In genomic region chr5:170211575-170212334, GRCh38 we compare ENCODE assay signal across 24 cellular contexts. TPM values are rescaled to one million over a fixed set of nuclear protein-coding genes. Genes with fewer than 3 reads are reported as not detected.
DNase-seq lines count a peak whose midpoint lies in the region; ATAC-seq and TF ChIP-seq lines count a peak whose summit lies in the region.
"Had no signal": no experiment of that assay in that cellular context is flagged by ENCODE, and none has a peak within 500 bp of the region (broad histone marks: within the 10 kb centered on the region; RNA-seq: fewer than 3 reads in every experiment).

No MANE protein-coding gene starts in this region.

- in situ Hi-C loops in Caki2 (cut with HindIII; ENCODE audit: low pct_unique_long_range_greater_than_20kb, low sequenced_read_pairs) (no loop called here), mammary epithelial cell (cut with MboI; ENCODE audit: low sequenced_read_pairs in 2 of 2) (loop anchor here in 1 of 2 donors (10.0 kb wide), 1 partner anchor 107 kb away; the partner anchor contains the start of gene FOXI1)

- no peaks in the 10 kb centered on the region for H3K27me3 ChIP-seq in mammary epithelial cell (ENCODE audit: insufficient read depth, low read length)

- peak overlapping the region; percentile 18 for H3K27ac ChIP-seq in mammary epithelial cell (ENCODE audit: insufficient read depth, low read depth, low read length)

- no peak overlapping the region for H2AFZ ChIP-seq in mammary epithelial cell (ENCODE audit: low read depth, low read length)

- H3K4me1 ChIP-seq in mammary epithelial cell (ENCODE audit: insufficient read depth, low read length), result peaks cover 17% of the 10 kb centered on the region

- H3K4me2 ChIP-seq in mammary epithelial cell (ENCODE audit: insufficient read depth, low read depth, low read length), result peak overlapping the region; percentile 26
- H3K4me2 ChIP-seq: SK-N-SH had no signal

- BruUV-seq in mammary epithelial cell (replicated peaks; lab: Mats Ljungman, UMichigan), result no TSS peak

- DNase-seq in Caki2 (ENCODE audit: low read depth), result peak; percentile 33
- peak; percentile 81 for DNase-seq in M059J (ENCODE audit: low read depth)
- DNase-seq in mammary epithelial cell, result peak; percentile 68
- DNase-seq in renal cortical epithelial cell (ENCODE audit: low read depth), result peak; percentile 73
- no peak for DNase-seq in HT-29 (ENCODE audit: low spot score)
- no peak for DNase-seq in DMS79 (lab: John Stamatoyannopoulos, UW)
- DNase-seq: ACHN; C1 segment of cervical spinal cord; Calu3; CD8-positive, alpha-beta T cell; DMS153; KG1; NCI-H1105; NCI-H146; NCI-H2029; NCI-H345; NCI-H524; NCI-H774; NK-92 treated with Interleukin-12 subunit alpha and Interleukin-12 subunit beta, amount 100 ng/mL, for 24 hours; SHP77; SK-N-SH; T-helper 2 cell had no signal

- CTCF ChIA-PET in mammary epithelial cell (lab: Charles Lee; ENCODE audit: low non-redundant PET), result interaction anchor here (0.6 to 0.9 kb wide), 2 partner anchors 255 to 518 kb away, joined by 4 to 7 read pairs; no protein-coding TSS in a partner anchor

- no peaks in the 10 kb centered on the region for H3K9me3 ChIP-seq in mammary epithelial cell (replicated peaks; ENCODE audit: insufficient read depth, low read length)
- H3K9me3 ChIP-seq: SK-N-SH had no signal

- intact Hi-C loops in mammary epithelial cell (cut with micrococcal nuclease), result loop anchor here (10.0 kb wide), 1 partner anchor 297 kb away; no protein-coding TSS in a partner anchor

- no peak for ATAC-seq in HG03565 (IDR thresholded peaks at IDR 0.05; ENCODE audit: unreplicated experiment)
- ATAC-seq: CD8-positive, alpha-beta T cell had no signal

- H3K79me2 ChIP-seq in mammary epithelial cell (ENCODE audit: insufficient read depth, low read length), result no peaks in the 10 kb centered on the region

- no peak for TF ChIP-seq CTCF in mammary epithelial cell (conservative IDR thresholded peaks at IDR 0.05 in 1 of 2, IDR thresholded peaks at IDR 0.05 in 1 of 2; ENCODE audit: extremely low read depth in 1 of 2, insufficient read depth in 1 of 2, low read depth in 1 of 2, low read length in 2 of 2)

- H4K20me1 ChIP-seq in mammary epithelial cell (ENCODE audit: insufficient read depth, low read length), result no peaks in the 10 kb centered on the region

- no peaks in the 10 kb centered on the region for H3K36me3 ChIP-seq in mammary epithelial cell (ENCODE audit: insufficient read depth, low read length)

- no peak overlapping the region for H3K4me3 ChIP-seq in mammary epithelial cell (replicated peaks in 1 of 3; ENCODE audit: insufficient read depth in 1 of 3, low read depth in 2 of 3, low read length in 3 of 3)

- WGBS in mammary epithelial cell (ENCODE audit: low coverage, missing lambda C conversion rate), result 88% methylated on average over 1 of the region's 1 CpG

- H3K9ac ChIP-seq in mammary epithelial cell (ENCODE audit: insufficient read depth, low read length), result no peak overlapping the region
- H3K9ac ChIP-seq: SK-N-SH had no signal

- dilution Hi-C loops in mammary epithelial cell (cut with HindIII; ENCODE audit: low sequenced_read_pairs), result no loop called here

RNA-seq across cellular contexts. Expression of gene C5orf58, which starts 21.0 kb away (rescaled TPM):
- not detected in 2 replicates for total RNA-seq in Caki2 (2014; rRNA removed; shearing (Covaris generic); ENCODE audit: low replicate concordance)
- total RNA-seq in M059J (2014; rRNA removed; shearing (Covaris generic)), result not detected in 2 replicates
- total RNA-seq in mammary epithelial cell (not detected), renal cortical epithelial cell (not detected in 2 replicates)
- polyA plus RNA-seq in mammary epithelial cell, result not detected
- not detected for polyA minus RNA-seq in mammary epithelial cell
- total RNA-seq in HT-29 (2014; rRNA removed; shearing (Covaris generic)), result not detected in 2 replicates
- total RNA-seq: Calu3; CD8-positive, alpha-beta T cell; H4 had no signal
- polyA plus RNA-seq: SK-N-SH had no signal

Comparison
In these comparisons a context has a peak if more than half of its experiments do, and no peak if none do; other contexts are left out.
1. DNase-seq: peak in Caki2 (single experiment), M059J (single experiment), mammary epithelial cell (single experiment) and renal cortical epithelial cell (single experiment); none in HT-29 (single experiment) and DMS79 (single experiment).